ENCODE assay signal across 2 cellular contexts in genomic region chr15:45205192-45205591, GRCh38.
TF ChIP-seq lines count a peak whose summit lies in the region.

No MANE protein-coding gene starts in this region.

TF ChIP-seq in H1, 55 proteins besides CTCF, POLR2A, EP300 and RAD21:
- no peak for TF ChIP-seq SIRT6 (IDR thresholded peaks at IDR 0.05; ENCODE audit: low read length)
- no peak for TF ChIP-seq KDM1A (IDR thresholded peaks at IDR 0.05; ENCODE audit: borderline replicate concordance, low read length)
- no peak for TF ChIP-seq RNF2 (IDR thresholded peaks at IDR 0.05; ENCODE audit: borderline replicate concordance, low read depth, low read length, missing control alignments, poor library complexity, severe bottlenecking)
- no peak for TF ChIP-seq CTBP2 (IDR thresholded peaks at IDR 0.05; ENCODE audit: borderline replicate concordance, insufficient read depth, insufficient read length, low read length)
- TF ChIP-seq SIX5 (IDR thresholded peaks at IDR 0.05; ENCODE audit: low read depth, low read length), result no peak
- no peak for TF ChIP-seq FOSL1 (IDR thresholded peaks at IDR 0.05; ENCODE audit: insufficient read depth, low read depth, low read length)
- TF ChIP-seq TAF1 (IDR thresholded peaks at IDR 0.05; ENCODE audit: low read depth, low read length), result no peak
- 0 out of 2 replicates have a peak, but pooled peaks have one; percentile 8 for TF ChIP-seq SP1 (IDR thresholded peaks at IDR 0.05; ENCODE audit: low read depth, low read length)
- no peak for TF ChIP-seq SAP30 (IDR thresholded peaks at IDR 0.05; ENCODE audit: insufficient read depth, insufficient replicate concordance, low read length)
- TF ChIP-seq TBP (IDR thresholded peaks at IDR 0.05; ENCODE audit: low read depth, low read length), result no peak
- peak; percentile 28; the same call in 1 of the 2 replicates for TF ChIP-seq YY1 (IDR thresholded peaks at IDR 0.05; ENCODE audit: low read depth, low read length)
- no peak for TF ChIP-seq KDM4A (IDR thresholded peaks at IDR 0.05; ENCODE audit: low read depth, low read length, severe bottlenecking)

TF ChIP-seq in neural cell, 6 proteins besides CTCF, POLR2A, EP300 and RAD21:
- TF ChIP-seq SMC3 (conservative IDR thresholded peaks at IDR 0.05; ENCODE audit: poor library complexity), result peak; percentile 62
- TF ChIP-seq EZH2 (IDR thresholded peaks at IDR 0.05; ENCODE audit: borderline replicate concordance, insufficient read depth, low read length, poor library complexity, severe bottlenecking), result no peak
